In the genomic region with DNA sequence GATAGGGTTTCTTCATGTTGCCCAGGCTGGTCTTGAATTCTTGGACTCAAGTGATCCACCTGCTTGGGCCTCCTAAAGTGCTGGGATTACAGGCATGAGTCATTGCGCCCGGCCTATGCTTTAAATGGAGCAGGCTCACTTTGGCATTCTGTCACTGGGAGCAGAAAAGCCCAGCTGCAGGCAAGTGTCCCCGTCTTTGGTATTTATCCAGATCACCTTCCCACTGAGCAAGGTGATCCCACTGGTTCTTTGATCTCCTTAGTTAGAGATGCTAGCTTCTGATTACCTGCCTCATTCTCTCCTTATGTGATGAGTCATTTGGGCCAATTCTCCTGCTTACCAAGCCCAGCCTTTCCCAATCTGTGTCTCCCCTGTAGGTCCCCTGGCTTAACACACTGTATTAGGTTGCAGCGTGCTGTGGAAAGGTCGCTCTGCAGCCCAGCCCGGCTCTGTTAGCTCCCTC, we compare ENCODE assay signal across 1 cellular context.
TF ChIP-seq lines count a peak whose summit lies in the region.

No MANE protein-coding gene starts in this region.

TF ChIP-seq in GM23338, 12 proteins besides CTCF, POLR2A, EP300 and RAD21 (continued from another document):
- TF ChIP-seq, protein P1, sequence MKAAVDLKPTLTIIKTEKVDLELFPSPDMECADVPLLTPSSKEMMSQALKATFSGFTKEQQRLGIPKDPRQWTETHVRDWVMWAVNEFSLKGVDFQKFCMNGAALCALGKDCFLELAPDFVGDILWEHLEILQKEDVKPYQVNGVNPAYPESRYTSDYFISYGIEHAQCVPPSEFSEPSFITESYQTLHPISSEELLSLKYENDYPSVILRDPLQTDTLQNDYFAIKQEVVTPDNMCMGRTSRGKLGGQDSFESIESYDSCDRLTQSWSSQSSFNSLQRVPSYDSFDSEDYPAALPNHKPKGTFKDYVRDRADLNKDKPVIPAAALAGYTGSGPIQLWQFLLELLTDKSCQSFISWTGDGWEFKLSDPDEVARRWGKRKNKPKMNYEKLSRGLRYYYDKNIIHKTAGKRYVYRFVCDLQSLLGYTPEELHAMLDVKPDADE (IDR thresholded peaks at IDR 0.05) = no peak
- TF ChIP-seq, protein P2, sequence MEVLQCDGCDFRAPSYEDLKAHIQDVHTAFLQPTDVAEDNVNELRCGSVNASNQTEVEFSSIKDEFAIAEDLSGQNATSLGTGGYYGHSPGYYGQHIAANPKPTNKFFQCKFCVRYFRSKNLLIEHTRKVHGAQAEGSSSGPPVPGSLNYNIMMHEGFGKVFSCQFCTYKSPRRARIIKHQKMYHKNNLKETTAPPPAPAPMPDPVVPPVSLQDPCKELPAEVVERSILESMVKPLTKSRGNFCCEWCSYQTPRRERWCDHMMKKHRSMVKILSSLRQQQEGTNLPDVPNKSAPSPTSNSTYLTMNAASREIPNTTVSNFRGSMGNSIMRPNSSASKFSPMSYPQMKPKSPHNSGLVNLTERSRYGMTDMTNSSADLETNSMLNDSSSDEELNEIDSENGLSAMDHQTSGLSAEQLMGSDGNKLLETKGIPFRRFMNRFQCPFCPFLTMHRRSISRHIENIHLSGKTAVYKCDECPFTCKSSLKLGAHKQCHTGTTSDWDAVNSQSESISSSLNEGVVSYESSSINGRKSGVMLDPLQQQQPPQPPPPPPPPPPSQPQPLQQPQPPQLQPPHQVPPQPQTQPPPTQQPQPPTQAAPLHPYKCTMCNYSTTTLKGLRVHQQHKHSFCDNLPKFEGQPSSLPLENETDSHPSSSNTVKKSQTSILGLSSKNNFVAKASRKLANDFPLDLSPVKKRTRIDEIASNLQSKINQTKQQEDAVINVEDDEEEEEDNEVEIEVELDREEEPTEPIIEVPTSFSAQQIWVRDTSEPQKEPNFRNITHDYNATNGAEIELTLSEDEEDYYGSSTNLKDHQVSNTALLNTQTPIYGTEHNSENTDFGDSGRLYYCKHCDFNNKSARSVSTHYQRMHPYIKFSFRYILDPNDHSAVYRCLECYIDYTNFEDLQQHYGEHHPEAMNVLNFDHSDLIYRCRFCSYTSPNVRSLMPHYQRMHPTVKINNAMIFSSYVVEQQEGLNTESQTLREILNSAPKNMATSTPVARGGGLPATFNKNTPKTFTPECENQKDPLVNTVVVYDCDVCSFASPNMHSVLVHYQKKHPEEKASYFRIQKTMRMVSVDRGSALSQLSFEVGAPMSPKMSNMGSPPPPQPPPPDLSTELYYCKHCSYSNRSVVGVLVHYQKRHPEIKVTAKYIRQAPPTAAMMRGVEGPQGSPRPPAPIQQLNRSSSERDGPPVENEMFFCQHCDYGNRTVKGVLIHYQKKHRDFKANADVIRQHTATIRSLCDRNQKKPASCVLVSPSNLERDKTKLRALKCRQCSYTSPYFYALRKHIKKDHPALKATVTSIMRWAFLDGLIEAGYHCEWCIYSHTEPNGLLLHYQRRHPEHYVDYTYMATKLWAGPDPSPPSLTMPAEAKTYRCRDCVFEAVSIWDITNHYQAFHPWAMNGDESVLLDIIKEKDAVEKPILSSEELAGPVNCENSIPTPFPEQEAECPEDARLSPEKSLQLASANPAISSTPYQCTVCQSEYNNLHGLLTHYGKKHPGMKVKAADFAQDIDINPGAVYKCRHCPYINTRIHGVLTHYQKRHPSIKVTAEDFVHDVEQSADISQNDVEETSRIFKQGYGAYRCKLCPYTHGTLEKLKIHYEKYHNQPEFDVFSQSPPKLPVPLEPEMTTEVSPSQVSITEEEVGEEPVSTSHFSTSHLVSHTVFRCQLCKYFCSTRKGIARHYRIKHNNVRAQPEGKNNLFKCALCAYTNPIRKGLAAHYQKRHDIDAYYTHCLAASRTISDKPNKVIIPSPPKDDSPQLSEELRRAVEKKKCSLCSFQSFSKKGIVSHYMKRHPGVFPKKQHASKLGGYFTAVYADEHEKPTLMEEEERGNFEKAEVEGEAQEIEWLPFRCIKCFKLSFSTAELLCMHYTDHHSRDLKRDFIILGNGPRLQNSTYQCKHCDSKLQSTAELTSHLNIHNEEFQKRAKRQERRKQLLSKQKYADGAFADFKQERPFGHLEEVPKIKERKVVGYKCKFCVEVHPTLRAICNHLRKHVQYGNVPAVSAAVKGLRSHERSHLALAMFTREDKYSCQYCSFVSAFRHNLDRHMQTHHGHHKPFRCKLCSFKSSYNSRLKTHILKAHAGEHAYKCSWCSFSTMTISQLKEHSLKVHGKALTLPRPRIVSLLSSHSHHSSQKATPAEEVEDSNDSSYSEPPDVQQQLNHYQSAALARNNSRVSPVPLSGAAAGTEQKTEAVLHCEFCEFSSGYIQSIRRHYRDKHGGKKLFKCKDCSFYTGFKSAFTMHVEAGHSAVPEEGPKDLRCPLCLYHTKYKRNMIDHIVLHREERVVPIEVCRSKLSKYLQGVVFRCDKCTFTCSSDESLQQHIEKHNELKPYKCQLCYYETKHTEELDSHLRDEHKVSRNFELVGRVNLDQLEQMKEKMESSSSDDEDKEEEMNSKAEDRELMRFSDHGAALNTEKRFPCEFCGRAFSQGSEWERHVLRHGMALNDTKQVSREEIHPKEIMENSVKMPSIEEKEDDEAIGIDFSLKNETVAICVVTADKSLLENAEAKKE (CRISPR knock-in tag; IDR thresholded peaks at IDR 0.05) = no peak
- no peak for TF ChIP-seq JUNB (IDR thresholded peaks at IDR 0.05; ENCODE audit: unreplicated experiment)
- TF ChIP-seq EZH2 (IDR thresholded peaks at IDR 0.05; ENCODE audit: low read depth, unreplicated experiment) = no peak
- no peak for TF ChIP-seq NANOG (IDR thresholded peaks at IDR 0.05; ENCODE audit: borderline replicate concordance)
- no peak for TF ChIP-seq CREB1 (CRISPR knock-in tag; IDR thresholded peaks at IDR 0.05; ENCODE audit: low read depth)
- TF ChIP-seq POLR2AphosphoS5 (IDR thresholded peaks at IDR 0.05; ENCODE audit: low read depth) = no peak
TF ChIP-seq in GM23338: peak in this region for 0.
